ENCODE assay signal across 10 cellular contexts in the genomic region with DNA sequence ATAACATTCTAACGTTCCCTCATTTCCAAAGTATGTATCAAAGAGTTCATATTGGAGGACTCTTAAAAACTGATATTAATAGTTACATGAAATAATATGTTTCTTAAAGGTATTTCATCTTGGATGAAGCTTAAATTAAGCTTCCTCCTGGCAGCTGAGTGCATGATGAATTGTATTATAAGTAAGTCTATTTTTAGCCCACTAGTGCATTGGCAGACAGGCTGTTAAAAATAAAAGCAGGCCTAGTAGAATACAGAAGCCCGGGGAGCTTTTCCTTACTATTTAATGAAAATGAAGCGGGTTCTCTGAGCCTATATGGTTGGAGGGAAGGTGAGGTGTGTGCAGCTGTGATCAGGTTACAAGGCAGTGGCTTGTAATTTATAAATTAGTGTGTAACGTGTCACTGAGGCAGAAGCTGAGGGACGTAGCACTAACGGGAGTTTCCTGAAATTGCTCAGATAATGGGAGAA.
DNase-seq lines count a peak whose midpoint lies in the region; ATAC-seq, FAIRE-seq and TF ChIP-seq lines count a peak whose summit lies in the region.
"Had no signal": no experiment of that assay in that cellular context is flagged by ENCODE, and none has a peak within 500 bp of the region (broad histone marks: within the 10 kb centered on the region; RNA-seq: fewer than 3 reads in every experiment).

No MANE protein-coding gene starts in this region.

- H3K27me3 ChIP-seq in right atrium auricular region, result no peaks in the 10 kb centered on the region

- intact Hi-C loops in lower leg skin (cut with DNase I; ENCODE audit: low total_unique reads), result loop anchor here (5.0 kb wide), 1 partner anchor 34 kb away; no protein-coding TSS in a partner anchor

- H3K4me3 ChIP-seq in right atrium auricular region (peak overlapping the region in 1 of 2 donors; percentile 14), lower leg skin (ENCODE audit: low read depth, poor library complexity, severe bottlenecking) (no peak overlapping the region)

- TF ChIP-seq CTCF in right atrium auricular region (IDR thresholded peaks at IDR 0.05) (no peak), type B pancreatic cell (conservative IDR thresholded peaks at IDR 0.05) (no peak), lower leg skin (IDR thresholded peaks at IDR 0.05) (no peak)

- H3K4me1 ChIP-seq in right atrium auricular region, result peaks cover 0 to 16% of the 10 kb centered on the region in 2 donors

- peaks cover 0 to 11% of the 10 kb centered on the region in 2 donors for H3K9me3 ChIP-seq in right atrium auricular region

- no peak for DNase-seq in activated naive CD8-positive, alpha-beta T cell treated with anti-CD3 and anti-CD28 coated beads, Interleukin-2, amount 50 U/mL, for 24 hours
- no peak for DNase-seq in activated naive CD8-positive, alpha-beta T cell treated with anti-CD3 and anti-CD28 coated beads for 36 hours
- peak; percentile 46 for DNase-seq in NCI-H69 (lab: John Stamatoyannopoulos, UW)
- no peak for DNase-seq in right atrium auricular region (ENCODE audit: low spot score)
- no peak for DNase-seq in type B pancreatic cell (ENCODE audit: extremely low spot score, unreplicated experiment)
- DNase-seq in lower leg skin (ENCODE audit: low spot score in 2 of 2), result no peak
- no peak for DNase-seq in NOMO-1 (lab: John Stamatoyannopoulos, UW; ENCODE audit: unreplicated experiment in 2 of 2)
- no peak for DNase-seq in GM19239 (ENCODE audit: insufficient read length, low spot score)

- H3K4me3 Mint-ChIP-seq in activated naive CD8-positive, alpha-beta T cell treated with anti-CD3 and anti-CD28 coated beads, Interleukin-2, amount 50 U/mL, for 24 hours, result no peak overlapping the region
- H3K4me3 Mint-ChIP-seq in activated naive CD8-positive, alpha-beta T cell treated with anti-CD3 and anti-CD28 coated beads for 36 hours, result no peak overlapping the region
- H3K4me3 Mint-ChIP-seq in type B pancreatic cell, result no peak overlapping the region

- no peak for ATAC-seq in activated naive CD8-positive, alpha-beta T cell treated with anti-CD3 and anti-CD28 coated beads, Interleukin-2, amount 50 U/mL, for 24 hours

- peaks cover 12% of the 10 kb centered on the region for H3K27me3 Mint-ChIP-seq in activated naive CD8-positive, alpha-beta T cell treated with anti-CD3 and anti-CD28 coated beads, Interleukin-2, amount 50 U/mL, for 24 hours
- no peaks in the 10 kb centered on the region for H3K27me3 Mint-ChIP-seq in activated naive CD8-positive, alpha-beta T cell treated with anti-CD3 and anti-CD28 coated beads for 36 hours
- peaks cover 14% of the 10 kb centered on the region for H3K27me3 Mint-ChIP-seq in type B pancreatic cell

- peak overlapping the region; percentile 77 to 83 for H3K27ac ChIP-seq in right atrium auricular region

- WGBS in lower leg skin, 2 donors, result 17 to 31% methylated on average over 6 of the region's 6 CpGs

- H3K4me1 Mint-ChIP-seq in activated naive CD8-positive, alpha-beta T cell treated with anti-CD3 and anti-CD28 coated beads, Interleukin-2, amount 50 U/mL, for 24 hours, result peaks cover 9% of the 10 kb centered on the region
- H3K4me1 Mint-ChIP-seq in activated naive CD8-positive, alpha-beta T cell treated with anti-CD3 and anti-CD28 coated beads for 36 hours, result peaks cover 11% of the 10 kb centered on the region
- H3K4me1 Mint-ChIP-seq in type B pancreatic cell (ENCODE audit: unreplicated experiment), result peaks cover 11% of the 10 kb centered on the region

- no peak for TF ChIP-seq POLR2A in lower leg skin (IDR thresholded peaks at IDR 0.05)

- H3K36me3 ChIP-seq in right atrium auricular region, result no peaks in the 10 kb centered on the region

- H3K36me3 Mint-ChIP-seq in activated naive CD8-positive, alpha-beta T cell treated with anti-CD3 and anti-CD28 coated beads, Interleukin-2, amount 50 U/mL, for 24 hours (ENCODE audit: low read depth), result no peaks in the 10 kb centered on the region
- H3K36me3 Mint-ChIP-seq in activated naive CD8-positive, alpha-beta T cell treated with anti-CD3 and anti-CD28 coated beads for 36 hours, result no peaks in the 10 kb centered on the region
- H3K36me3 Mint-ChIP-seq in type B pancreatic cell, result no peaks in the 10 kb centered on the region

- H3K9me3 Mint-ChIP-seq in activated naive CD8-positive, alpha-beta T cell treated with anti-CD3 and anti-CD28 coated beads, Interleukin-2, amount 50 U/mL, for 24 hours, result no peaks in the 10 kb centered on the region
- peaks cover 3% of the 10 kb centered on the region for H3K9me3 Mint-ChIP-seq in activated naive CD8-positive, alpha-beta T cell treated with anti-CD3 and anti-CD28 coated beads for 36 hours
- no peaks in the 10 kb centered on the region for H3K9me3 Mint-ChIP-seq in type B pancreatic cell

- H3K27ac Mint-ChIP-seq in activated naive CD8-positive, alpha-beta T cell treated with anti-CD3 and anti-CD28 coated beads, Interleukin-2, amount 50 U/mL, for 24 hours, result peak overlapping the region; percentile 0
- H3K27ac Mint-ChIP-seq in activated naive CD8-positive, alpha-beta T cell treated with anti-CD3 and anti-CD28 coated beads for 36 hours, result no peak overlapping the region
- peak overlapping the region; percentile 31 for H3K27ac Mint-ChIP-seq in type B pancreatic cell
- H3K27ac Mint-ChIP-seq: activated T-helper 2 cell treated with anti-CD3 and anti-CD28 coated beads, Interferon-gamma antibody, Interleukin-2, Interleukin-4, amounts not matched to agents 10 μg/mL and 5 μg/mL and 100 μg/mL, durations not matched to agents 14 hours and 24 hours and 36 hours; T-helper 2 cell treated with Interferon-gamma antibody and Interleukin-4, amounts not matched to agents 5 μg/mL and 100 μg/mL, for 36 hours had no signal

- FAIRE-seq in GM19239 (lab: Jason Lieb, UNC), result no peak
